7 cellular contexts compared by ENCODE assay signal in the genomic region with DNA sequence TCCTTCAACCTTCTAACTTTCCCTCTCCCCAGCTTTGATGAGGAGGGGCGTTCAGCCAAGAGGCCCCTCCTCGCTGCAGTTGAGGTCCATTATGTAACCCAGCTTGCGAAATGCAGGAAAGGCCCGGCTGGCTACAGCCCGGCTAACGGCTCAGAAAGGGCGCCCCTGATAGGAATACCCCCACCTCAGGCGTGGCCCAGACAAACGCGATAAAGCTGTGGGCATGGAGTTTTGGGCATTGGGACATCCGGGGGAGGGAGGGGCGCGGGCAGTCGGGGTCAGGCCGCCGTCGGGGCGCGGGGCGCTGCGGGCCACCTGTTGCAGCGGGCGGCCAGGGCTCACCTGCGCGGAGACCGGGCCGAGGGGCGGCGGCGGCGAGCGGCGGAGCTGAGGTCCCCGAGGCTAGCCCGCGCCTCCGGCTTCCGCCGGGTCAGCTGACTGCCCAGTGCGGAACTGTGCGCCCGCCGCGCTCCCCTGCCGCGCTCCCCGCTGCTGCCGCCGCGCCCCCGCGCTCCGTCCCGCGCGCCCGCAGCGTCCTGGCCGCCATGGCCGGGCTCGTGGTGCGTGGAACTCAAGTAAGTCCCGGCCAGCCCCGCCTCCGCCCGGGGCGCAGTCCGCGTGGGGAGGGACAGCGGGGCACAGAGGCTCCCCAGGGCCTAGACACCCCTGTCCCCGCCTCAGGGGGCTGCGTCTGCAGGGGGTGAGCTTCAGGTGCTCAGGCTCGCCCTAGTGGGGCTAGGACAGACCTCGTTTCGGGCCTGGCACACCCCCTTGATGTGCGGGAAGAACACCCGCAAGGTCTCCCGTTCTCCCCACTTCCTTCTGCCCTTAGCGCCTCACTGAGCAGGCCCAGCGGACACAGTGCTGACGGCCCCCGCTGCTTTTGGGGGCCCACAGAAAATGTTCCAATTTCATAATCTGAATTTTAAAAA. TPM values are rescaled to one million over a fixed set of nuclear protein-coding genes. Genes with fewer than 3 reads are reported as not detected.
DNase-seq lines count a peak whose midpoint lies in the region; ATAC-seq and TF ChIP-seq lines count a peak whose summit lies in the region.

A gene (plus strand): TSS at position 445 of the 932 bp plus-strand sequence.

- H3K27ac ChIP-seq in foreskin keratinocyte, result peak within 1 kb of the TSS; percentile 4

- H3K27ac Mint-ChIP-seq in neural crest cell (ENCODE audit: unreplicated experiment), result no peak within 1 kb of the TSS

- peaks cover 41% of the 10 kb centered on the region for H3K4me1 Mint-ChIP-seq in neural crest cell

- no peaks in the 10 kb centered on the region for H3K27me3 ChIP-seq in foreskin keratinocyte

- H3K27me3 Mint-ChIP-seq in neural crest cell (ENCODE audit: low read depth), result peaks cover 29% of the 10 kb centered on the region

- no peaks in the 10 kb centered on the region for H3K9me3 Mint-ChIP-seq in neural crest cell

- no peak for TF ChIP-seq CTCF in foreskin keratinocyte (conservative IDR thresholded peaks at IDR 0.05)
- no peak for TF ChIP-seq CTCF in neural crest cell (conservative IDR thresholded peaks at IDR 0.05)

- H3K36me3 Mint-ChIP-seq in neural crest cell (ENCODE audit: low read depth), result no peaks in the 10 kb centered on the region

- peaks cover 40% of the 10 kb centered on the region for H3K4me1 ChIP-seq in foreskin keratinocyte

- H3K4me3 Mint-ChIP-seq in neural crest cell, result peak within 1 kb of the TSS; percentile 82

- peak; percentile 54 for ATAC-seq in GM21576 (IDR thresholded peaks at IDR 0.05; ENCODE audit: unreplicated experiment)
- no peak for ATAC-seq in foreskin keratinocyte

- DNase-seq in SIG-M5 (lab: John Stamatoyannopoulos, UW) (peak; percentile 8), foreskin keratinocyte (no peak), neural crest cell (ENCODE audit: low read depth, low spot score) (no peak), NCI-H146 treated with DMSO at 0.1 percent for 48 hours (lab: John Stamatoyannopoulos, UW; ENCODE audit: unreplicated experiment) (no peak), amniotic stem cell (lab: John Stamatoyannopoulos, UW) (no peak), HPDE6-E6E7 (ENCODE audit: extremely low spot score) (no peak)

RNA-seq across cellular contexts. Expression of the gene that starts here (rescaled TPM):
- total RNA-seq in foreskin keratinocyte (not detected in 2 replicates), neural crest cell (0.98 and 3.1 TPM in 2 replicates)
- polyA plus RNA-seq in foreskin keratinocyte, result 0.10 TPM in 1 of 2 replicates, not detected in the other
